Comparison of ENCODE assay signal across 8 cellular contexts in genomic region chr4:37666625-37667071, GRCh38. TPM values are rescaled to one million over a fixed set of nuclear protein-coding genes. Genes with fewer than 3 reads are reported as not detected.
DNase-seq lines count a peak whose midpoint lies in the region; ATAC-seq, FAIRE-seq and TF ChIP-seq lines count a peak whose summit lies in the region.

No MANE protein-coding gene starts in this region.

- H3K4me1 ChIP-seq in astrocyte (ENCODE audit: insufficient read depth, low read length) (peaks cover 45% of the 10 kb centered on the region), tibial nerve (peaks cover 0 to 71% (median 38%) of the 10 kb centered on the region in 4 donors)

- TF ChIP-seq POLR2A in tibial nerve (IDR thresholded peaks at IDR 0.05): no peak

- H3K27me3 ChIP-seq in astrocyte (ENCODE audit: insufficient read depth, low read length) (no peaks in the 10 kb centered on the region), tibial nerve (no peaks in the 10 kb centered on the region)

- H3K79me2 ChIP-seq in astrocyte (ENCODE audit: insufficient read depth, low read length): peaks cover 8% of the 10 kb centered on the region

- H2AFZ ChIP-seq in astrocyte (ENCODE audit: low read depth, low read length): no peak overlapping the region

- no peaks in the 10 kb centered on the region for H3K36me3 Mint-ChIP-seq in astrocyte (ENCODE audit: low read depth, unreplicated experiment)

- H3K27me3 Mint-ChIP-seq in astrocyte (ENCODE audit: low read depth, unreplicated experiment): no peaks in the 10 kb centered on the region

- H3K9me3 ChIP-seq in astrocyte (ENCODE audit: insufficient read depth, low read depth, low read length) (no peaks in the 10 kb centered on the region), tibial nerve (no peaks in the 10 kb centered on the region)

- ATAC-seq in GM18502 (IDR thresholded peaks at IDR 0.05; ENCODE audit: poor library complexity, unreplicated experiment): peak; percentile 79

- H3K4me3 Mint-ChIP-seq in astrocyte (ENCODE audit: unreplicated experiment): no peak overlapping the region

- no peaks in the 10 kb centered on the region for H3K9me3 Mint-ChIP-seq in astrocyte (ENCODE audit: unreplicated experiment)

- H4K20me1 ChIP-seq in astrocyte (ENCODE audit: insufficient read depth, low read length): no peaks in the 10 kb centered on the region

- H3K9ac ChIP-seq in astrocyte (ENCODE audit: low read length): peak overlapping the region; percentile 2

- H3K4me3 ChIP-seq in astrocyte (ENCODE audit: insufficient read depth, low read depth, low read length) (no peak overlapping the region), tibial nerve (no peak overlapping the region)

- 42 to 61% methylated on average over 6 of the region's 6 CpGs for WGBS in tibial nerve, 2 donors

- peak; percentile 89 for DNase-seq in LHCN-M2 (ENCODE audit: low read depth)
- peak; percentile 91 for DNase-seq in astrocyte (ENCODE audit: low read depth)
- DNase-seq in kidney glomerular epithelial cell (lab: John Stamatoyannopoulos, UW): peak; percentile 99
- peak; percentile 36 to 65 for DNase-seq in tibial nerve (ENCODE audit: low spot score in 2 of 2)
- no peak for DNase-seq in NCI-H774 (lab: John Stamatoyannopoulos, UW)
- DNase-seq in KG1 (lab: John Stamatoyannopoulos, UW): no peak
- DNase-seq in SK-N-DZ (ENCODE audit: low spot score): no peak

- H3K4me2 ChIP-seq in astrocyte (ENCODE audit: low read length): peak overlapping the region; percentile 63

- peak; percentile 13 for TF ChIP-seq CTCF in astrocyte (IDR thresholded peaks at IDR 0.05; ENCODE audit: insufficient read depth, low read depth, low read length)
- no peak for TF ChIP-seq CTCF in tibial nerve (IDR thresholded peaks at IDR 0.05)

- H3K36me3 ChIP-seq in astrocyte (ENCODE audit: insufficient read depth, low read length) (no peaks in the 10 kb centered on the region), tibial nerve (no peaks in the 10 kb centered on the region)

- H3K27ac Mint-ChIP-seq in astrocyte (ENCODE audit: unreplicated experiment): peak overlapping the region; percentile 64

- peak; percentile 54 to 84 for TF ChIP-seq EP300 in tibial nerve (IDR thresholded peaks at IDR 0.05)

- peak overlapping the region; percentile 22 for H3K27ac ChIP-seq in astrocyte (ENCODE audit: low read depth, low read length)
- peak overlapping the region; percentile 34 to 73 (median 64) for H3K27ac ChIP-seq in tibial nerve

- H3K4me1 Mint-ChIP-seq in astrocyte (ENCODE audit: low read depth, unreplicated experiment): peaks cover 49% of the 10 kb centered on the region

- FAIRE-seq in astrocyte (lab: Jason Lieb, UNC): peak; percentile 50

RNA-seq across cellular contexts. Expression of gene RELL1, which starts 19.5 kb away (rescaled TPM):
- 40.7 and 47.1 TPM in 2 replicates for total RNA-seq in LHCN-M2 (2014; rRNA removed)
- 4.9 TPM for polyA plus RNA-seq in LHCN-M2 (2012)
- total RNA-seq in astrocyte: 23.1 and 26.9 TPM in 2 replicates
- 10 to 100 TPM; 43.8 to 78.0 (median 61.2) TPM for total RNA-seq in tibial nerve
- 9.5 and 11.1 TPM in 2 replicates for polyA plus RNA-seq in SK-N-DZ (2014; cell fraction: cytosol; rRNA removed)
- polyA plus RNA-seq in SK-N-DZ (2014; cell fraction: nucleus; rRNA removed): 2.5 and 9.1 TPM in 2 replicates

Comparison
In these comparisons a context has a peak if more than half of its experiments do, and no peak if none do; other contexts are left out.
1. DNase-seq: peak in LHCN-M2 (single experiment), astrocyte (single experiment), kidney glomerular epithelial cell (single experiment) and tibial nerve (2 of 2); none in NCI-H774 (single experiment), KG1 (single experiment) and SK-N-DZ (single experiment).